18 cellular contexts compared by ENCODE assay signal in the genomic region with DNA sequence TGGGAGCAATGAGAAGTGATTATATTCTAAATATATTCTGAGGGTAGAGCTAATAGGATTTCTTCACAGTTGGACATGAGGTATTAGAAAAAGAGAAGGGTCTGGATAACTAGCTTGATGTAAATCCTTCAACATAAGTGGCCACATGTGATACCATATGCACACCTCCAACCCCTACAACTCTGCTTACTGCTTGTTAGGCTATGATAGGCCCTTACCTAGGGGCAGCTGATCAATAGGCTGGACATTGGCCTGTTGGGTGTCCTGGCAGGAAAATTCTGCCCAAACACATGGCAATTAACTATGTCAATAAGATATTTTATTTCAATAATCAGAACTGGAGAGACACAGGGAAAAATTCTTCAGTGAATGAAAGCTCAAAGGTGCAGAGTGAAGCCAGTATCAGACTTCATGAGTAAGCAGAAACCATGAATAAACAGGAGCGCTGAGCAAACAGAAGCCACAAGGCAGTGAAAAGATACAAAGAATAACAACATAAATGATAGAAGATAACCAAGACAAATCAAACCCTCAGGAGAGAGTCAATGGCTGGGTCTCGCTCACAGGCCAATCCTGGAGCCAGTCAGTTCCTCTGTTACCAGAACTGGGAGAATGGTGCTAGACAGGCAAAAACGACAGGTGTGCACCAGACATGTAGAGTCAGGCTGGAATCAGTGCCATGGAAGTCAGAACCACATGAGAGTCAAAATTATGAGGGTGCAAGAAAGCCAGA. TPM values are rescaled to one million over a fixed set of nuclear protein-coding genes. Genes with fewer than 3 reads are reported as not detected.
DNase-seq lines count a peak whose midpoint lies in the region; TF ChIP-seq lines count a peak whose summit lies in the region.
"Had no signal": no experiment of that assay in that cellular context is flagged by ENCODE, and none has a peak within 500 bp of the region (broad histone marks: within the 10 kb centered on the region; RNA-seq: fewer than 3 reads in every experiment).

No MANE protein-coding gene starts in this region.

- no peaks in the 10 kb centered on the region for H3K27me3 Mint-ChIP-seq in activated naive CD4-positive, alpha-beta T cell treated with anti-CD3 and anti-CD28 coated beads, Interleukin-2, amount 10 ng/mL, durations not matched to agents 7 days and 5 days
- H3K27me3 Mint-ChIP-seq in chondrocyte (ENCODE audit: low read depth) = peaks cover 1% of the 10 kb centered on the region
- H3K27me3 Mint-ChIP-seq: natural killer cell treated with Interleukin-12 subunit alpha and Interleukin-12 subunit beta and Interleukin-15 and Interleukin-18, amount 100 ng/mL, for 72 hours had no signal

- H4K20me1 ChIP-seq in hepatocyte (ENCODE audit: insufficient read depth, poor library complexity, severe bottlenecking) = no peaks in the 10 kb centered on the region

- H3K36me3 Mint-ChIP-seq in activated naive CD4-positive, alpha-beta T cell treated with anti-CD3 and anti-CD28 coated beads, Interleukin-2, amount 10 ng/mL, durations not matched to agents 7 days and 5 days = peaks cover 84% of the 10 kb centered on the region
- H3K36me3 Mint-ChIP-seq in chondrocyte (ENCODE audit: low read depth) = no peaks in the 10 kb centered on the region

- H3K4me3 Mint-ChIP-seq in activated naive CD4-positive, alpha-beta T cell treated with anti-CD3 and anti-CD28 coated beads, Interleukin-2, amount 10 ng/mL, durations not matched to agents 7 days and 5 days = no peak overlapping the region
- H3K4me3 Mint-ChIP-seq in chondrocyte (ENCODE audit: unreplicated experiment) = no peak overlapping the region
- H3K4me3 Mint-ChIP-seq: activated CD8-positive, alpha-beta T cell treated with anti-CD3 and anti-CD28 coated beads, Interleukin-2, amount 10 ng/mL, durations not matched to agents 7 days and 5 days; activated T-cell treated with anti-CD3 and anti-CD28 coated beads, Interleukin-2, amount 50 U/mL, for 4 hours; natural killer cell treated with Interleukin-12 subunit alpha and Interleukin-12 subunit beta and Interleukin-15 and Interleukin-18, amount 100 ng/mL, for 72 hours had no signal

- peak overlapping the region; percentile 1 for H2AFZ ChIP-seq in hepatocyte

- no peak for DNase-seq in activated naive CD4-positive, alpha-beta T cell treated with anti-CD3 and anti-CD28 coated beads, Interleukin-2, amount 10 ng/mL, durations not matched to agents 7 days and 5 days
- no peak for DNase-seq in activated naive CD4-positive, alpha-beta T cell treated with Interleukin-2 at 50 U/mL for 16 hours
- DNase-seq in NCI-H82 (lab: John Stamatoyannopoulos, UW) (peak; percentile 91), hepatocyte (ENCODE audit: low spot score) (peak; percentile 13), chondrocyte (ENCODE audit: low spot score) (no peak), GM20000 (ENCODE audit: low spot score) (no peak)
- DNase-seq in stimulated activated CD4-positive, alpha-beta T cell treated with anti-CD3 and anti-CD28 coated beads, Interleukin-2, amount 100 ng/mL, for 48 hours = no peak
- DNase-seq: activated CD8-positive, alpha-beta T cell treated with anti-CD3 and anti-CD28 coated beads, Interleukin-2, amount 10 ng/mL, durations not matched to agents 7 days and 5 days; activated T-cell treated with anti-CD3 and anti-CD28 coated beads, Interleukin-2, amount 50 U/mL, for 4 hours; dermis blood vessel endothelial cell; hypothalamus; kidney; MG63; NCI-H146; NCI-H345; posterior cingulate gyrus had no signal

- H3K9me3 ChIP-seq in hepatocyte (ENCODE audit: low read depth) (no peaks in the 10 kb centered on the region), thymus (ENCODE audit: control insufficient read depth) (no peaks in the 10 kb centered on the region)
- H3K9me3 ChIP-seq: MG63 had no signal

- peak overlapping the region; percentile 24 for H3K27ac Mint-ChIP-seq in activated naive CD4-positive, alpha-beta T cell treated with anti-CD3 and anti-CD28 coated beads, Interleukin-2, amount 10 ng/mL, durations not matched to agents 7 days and 5 days
- no peak overlapping the region for H3K27ac Mint-ChIP-seq in chondrocyte (ENCODE audit: unreplicated experiment)
- H3K27ac Mint-ChIP-seq: activated CD8-positive, alpha-beta T cell treated with anti-CD3 and anti-CD28 coated beads, Interleukin-2, amount 10 ng/mL, durations not matched to agents 7 days and 5 days had no signal

- H3K9me3 Mint-ChIP-seq in activated naive CD4-positive, alpha-beta T cell treated with anti-CD3 and anti-CD28 coated beads, Interleukin-2, amount 10 ng/mL, durations not matched to agents 7 days and 5 days = peaks cover 45% of the 10 kb centered on the region
- H3K9me3 Mint-ChIP-seq in chondrocyte (ENCODE audit: low read depth) = peaks cover 12% of the 10 kb centered on the region

- H3K79me2 ChIP-seq in hepatocyte = no peaks in the 10 kb centered on the region

- no peaks in the 10 kb centered on the region for H3K27me3 ChIP-seq in hepatocyte
- no peaks in the 10 kb centered on the region for H3K27me3 ChIP-seq in thymus (ENCODE audit: control insufficient read depth, insufficient read depth)
- H3K27me3 ChIP-seq: MG63 had no signal

- TF ChIP-seq CTCF in hepatocyte (IDR thresholded peaks at IDR 0.05; ENCODE audit: poor library complexity) = no peak
- TF ChIP-seq CTCF in chondrocyte (IDR thresholded peaks at IDR 0.05) = no peak
- no peak for TF ChIP-seq CTCF in GM20000 (IDR thresholded peaks at IDR 0.05; ENCODE audit: extremely low read depth, missing control alignments)

- H3K4me2 ChIP-seq in hepatocyte = no peak overlapping the region

- H3K4me1 Mint-ChIP-seq in activated naive CD4-positive, alpha-beta T cell treated with anti-CD3 and anti-CD28 coated beads, Interleukin-2, amount 10 ng/mL, durations not matched to agents 7 days and 5 days = peaks cover 67% of the 10 kb centered on the region
- H3K4me1 Mint-ChIP-seq in chondrocyte (ENCODE audit: low read depth) = no peaks in the 10 kb centered on the region

- WGBS in hepatocyte (ENCODE audit: low lambda C conversion rate, missing lambda C conversion rate) = 62% methylated on average over 3 of the region's 3 CpGs
- 94% methylated on average over 3 of the region's 3 CpGs for WGBS in thymus

- H3K4me1 ChIP-seq in hepatocyte (ENCODE audit: insufficient read depth) = peaks cover 15% of the 10 kb centered on the region
- H3K4me1 ChIP-seq in thymus (ENCODE audit: control insufficient read depth, insufficient read depth, low read length) = peaks cover 4% of the 10 kb centered on the region

- no peaks in the 10 kb centered on the region for H3K36me3 ChIP-seq in hepatocyte (replicated peaks; ENCODE audit: insufficient read depth, low read depth)
- no peaks in the 10 kb centered on the region for H3K36me3 ChIP-seq in thymus (ENCODE audit: control insufficient read depth, insufficient read depth)
- H3K36me3 ChIP-seq: MG63 had no signal

- H3K9me2 ChIP-seq in hepatocyte (replicated peaks; ENCODE audit: insufficient read depth) = no peaks in the 10 kb centered on the region

- CTCF ChIA-PET in activated naive CD4-positive, alpha-beta T cell treated with anti-CD3 and anti-CD28 coated beads, Interleukin-2, amount 10 ng/mL, durations not matched to agents 7 days and 5 days (lab: Charles Lee) = interaction anchor here (1.0 to 1.6 kb wide), 2 partner anchors 12 to 15 kb away, joined by 3 to 5 read pairs; no protein-coding TSS in a partner anchor

- H3K27ac ChIP-seq in hepatocyte (peak overlapping the region; percentile 45), thymus (ENCODE audit: low read depth) (peak overlapping the region; percentile 61)

- no peak overlapping the region for H3K4me3 ChIP-seq in hepatocyte
- no peak overlapping the region for H3K4me3 ChIP-seq in thymus (ENCODE audit: low read length)
- H3K4me3 ChIP-seq: MG63 had no signal

RNA-seq across cellular contexts. Expression of a gene that starts 46.3 kb away (rescaled TPM):
- total RNA-seq in hepatocyte (178 and 182 TPM in 2 replicates), chondrocyte (122 to 163 TPM (median 124 TPM) in 3 replicates)
- polyA plus RNA-seq in hepatocyte (214 and 243 TPM in 2 replicates), thymus (309 TPM)

Comparison
In these comparisons a context has a peak if more than half of its experiments do, and no peak if none do; other contexts are left out.
1. DNase-seq: peak in NCI-H82 (single experiment) and hepatocyte (single experiment); none in activated naive CD4-positive, alpha-beta T cell treated with anti-CD3 and anti-CD28 coated beads, Interleukin-2, amount 10 ng/mL, durations not matched to agents 7 days and 5 days (single experiment), activated naive CD4-positive, alpha-beta T cell treated with Interleukin-2 at 50 U/mL for 16 hours (single experiment), chondrocyte (single experiment), GM20000 (single experiment) and stimulated activated CD4-positive, alpha-beta T cell treated with anti-CD3 and anti-CD28 coated beads, Interleukin-2, amount 100 ng/mL, for 48 hours (0 of 2).